Comparison of ENCODE assay signal across 31 cellular contexts in the genomic region with DNA sequence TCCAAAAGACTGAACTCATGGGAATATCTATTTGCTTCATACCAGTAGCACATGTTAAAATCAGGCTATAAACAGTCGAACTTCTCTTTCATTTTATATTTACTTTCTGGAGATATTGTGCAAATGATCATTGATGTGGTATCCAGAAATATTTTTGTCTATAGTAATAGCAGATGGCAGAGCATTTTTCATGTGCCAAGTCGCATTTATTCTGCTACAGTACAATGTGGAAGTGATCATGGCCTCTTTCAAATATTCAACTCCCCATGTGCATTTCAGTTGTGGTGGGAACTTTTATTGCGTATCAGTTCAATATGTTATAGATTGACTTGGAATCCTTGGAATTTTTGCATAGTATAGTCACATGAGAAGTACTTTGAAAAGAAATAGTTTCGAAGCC. TPM values are rescaled to one million over a fixed set of nuclear protein-coding genes. Genes with fewer than 3 reads are reported as not detected.
DNase-seq lines count a peak whose midpoint lies in the region; ATAC-seq and TF ChIP-seq lines count a peak whose summit lies in the region.
"Had no signal": no experiment of that assay in that cellular context is flagged by ENCODE, and none has a peak within 500 bp of the region (broad histone marks: within the 10 kb centered on the region; RNA-seq: fewer than 3 reads in every experiment).

No MANE protein-coding gene starts in this region.

- H2AK9ac ChIP-seq in IMR-90 (replicated peaks; ENCODE audit: low read depth, low read length, poor library complexity): no peak overlapping the region

- no peak overlapping the region for H2AFZ ChIP-seq in IMR-90 (replicated peaks; ENCODE audit: low read length, poor library complexity)
- H2AFZ ChIP-seq: GM23338 had no signal

- H2BK15ac ChIP-seq in IMR-90 (ENCODE audit: low read depth, low read length): peak overlapping the region; percentile 51; the same call in 1 of the 3 replicates

- H3K36me3 ChIP-seq in IMR-90 (ENCODE audit: control insufficient read depth, insufficient read depth, low read length): no peaks in the 10 kb centered on the region; the same call in 1 of the 2 replicates
- no peaks in the 10 kb centered on the region for H3K36me3 ChIP-seq in skeletal muscle satellite cell (ENCODE audit: insufficient read depth, low read length)
- H3K36me3 ChIP-seq: pancreas, uterus had no signal

- no peak overlapping the region for H3K56ac ChIP-seq in IMR-90 (ENCODE audit: extremely low read depth, insufficient read depth, low read length)

- no peak for TF ChIP-seq POLR2A in IMR-90 (IDR thresholded peaks at IDR 0.05; ENCODE audit: low read depth, low read length)

- no peak for ATAC-seq in IMR-90 (ENCODE audit: low read depth)
- ATAC-seq: activated T-cell treated with anti-CD3 and anti-CD28 coated beads, Interleukin-2, amount 50 U/mL, for 72 hours; GM23338; K562; left lobe of liver; pancreas; SK-N-SH treated with all-trans-retinoic acid at 6 μM for 48 hours; stimulated activated naive CD8-positive, alpha-beta T cell treated with anti-CD3 and anti-CD28 coated beads, Interleukin-15, amount 100 ng/mL, for 72 hours; T-helper 17 cell had no signal

- no peak overlapping the region; the same call in 1 of the 2 replicates for H3K27ac ChIP-seq in IMR-90 (ENCODE audit: insufficient read depth, low read length)
- H3K27ac ChIP-seq: pancreas, uterus had no signal

- TF ChIP-seq RAD21 in IMR-90 (IDR thresholded peaks at IDR 0.05; ENCODE audit: low read length): no peak

- H3K9me1 ChIP-seq in IMR-90 (ENCODE audit: insufficient read depth, low read length): peaks cover 8% of the 10 kb centered on the region

- H3K4me3 ChIP-seq in IMR-90 (ENCODE audit: insufficient read depth, low read depth, low read length) (no peak overlapping the region), skeletal muscle satellite cell (ENCODE audit: low read length) (peak overlapping the region; percentile 4)
- H3K4me3 ChIP-seq: GM23338, K562, pancreas, uterus had no signal

- no peak overlapping the region for H3K14ac ChIP-seq in IMR-90 (replicated peaks; ENCODE audit: low read depth, low read length)

- H3K9ac ChIP-seq in IMR-90 (ENCODE audit: low read depth, low read length) (no peak overlapping the region), skeletal muscle satellite cell (ENCODE audit: low read depth, low read length) (no peak overlapping the region)

- no peak for TF ChIP-seq CTCF in IMR-90 (conservative IDR thresholded peaks at IDR 0.05; ENCODE audit: low read depth, low read length)

- H3K27me3 ChIP-seq in IMR-90 (ENCODE audit: control insufficient read depth, insufficient read depth, low read length): no peaks in the 10 kb centered on the region
- no peaks in the 10 kb centered on the region for H3K27me3 ChIP-seq in skeletal muscle satellite cell (ENCODE audit: control insufficient read depth, insufficient read depth, low read length)
- H3K27me3 ChIP-seq: pancreas, uterus had no signal

- intact Hi-C loops in IMR-90 (cut with micrococcal nuclease): loop anchor here (5.0 kb wide), 1 partner anchor 56 kb away; the partner anchor contains the start of gene RHBDD1

- peak overlapping the region in 1 of 2 experiments; percentile 16; a peak in 1 of 4 replicates for H4K8ac ChIP-seq in IMR-90 (ENCODE audit: low read depth in 2 of 2, low read length in 2 of 2)

- BruUV-seq in IMR-90 (replicated peaks; lab: Mats Ljungman, UMichigan): no TSS peak

- H3K9me3 ChIP-seq in IMR-90 (ENCODE audit: control insufficient read depth, insufficient read depth, low read length) (no peaks in the 10 kb centered on the region), skeletal muscle satellite cell (replicated peaks; ENCODE audit: low read length) (no peaks in the 10 kb centered on the region)
- H3K9me3 ChIP-seq: pancreas, uterus had no signal

- DNase-seq in EL: peak; percentile 72
- DNase-seq in IMR-90: peak; percentile 33
- peak; percentile 95 for DNase-seq in fibroblast of peridontal ligament (ENCODE audit: extremely low read depth)
- DNase-seq in islet precursor cell: no peak
- no peak for DNase-seq in NCI-H128 (lab: John Stamatoyannopoulos, UW; ENCODE audit: unreplicated experiment)
- no peak for DNase-seq in NCI-H345 treated with DMSO at 0.1 percent for 48 hours (lab: John Stamatoyannopoulos, UW; ENCODE audit: unreplicated experiment)
- DNase-seq: activated CD4-positive, alpha-beta T cell treated with anti-CD3 and anti-CD28 coated beads, Interleukin-2, amount 50 U/mL, for 48 hours; activated CD4-positive, CD25-positive, alpha-beta regulatory T cell treated with anti-CD3 and anti-CD28 coated beads, Interleukin-2, amount 50 U/mL, for 72 hours; activated T-cell treated with anti-CD3 and anti-CD28 coated beads, Interleukin-2, amount 50 U/mL, for 72 hours; C1 segment of cervical spinal cord; central memory CD4-positive, alpha-beta T cell; COR-L47; dermis blood vessel endothelial cell; DMS53; GDM1; mesenchymal stem cell; NCI-H1092 treated with DMSO at 0.1 percent for 48 hours; NCI-H2029; NCI-H524 treated with DMSO at 0.1 percent for 48 hours; NK-92 treated with Interleukin-12 subunit alpha and Interleukin-12 subunit beta, amount 100 ng/mL, for 24 hours; pancreas; retina; stimulated activated CD4-positive, alpha-beta T cell treated with anti-CD3 and anti-CD28 coated beads, Interleukin-1b, Interleukin-23, amount 100 ng/mL, for 48 hours; stimulated activated naive CD8-positive, alpha-beta T cell treated with anti-CD3 and anti-CD28 coated beads, Interleukin-15, amount 100 ng/mL, for 72 hours; T-helper 17 cell had no signal

- CTCF ChIA-PET in IMR-90 (lab: Yijun Ruan, JAX): no interaction called here

- peak overlapping the region; percentile 40; the same call in 1 of the 2 replicates for H4K91ac ChIP-seq in IMR-90 (ENCODE audit: insufficient read depth, low read depth, low read length)

- H2BK5ac ChIP-seq in IMR-90 (ENCODE audit: low read depth, low read length, poor library complexity, severe bottlenecking): peak overlapping the region; percentile 81

- peaks cover 7% of the 10 kb centered on the region for H3K4me1 ChIP-seq in IMR-90 (ENCODE audit: control insufficient read depth, insufficient read depth, low read length)
- peaks cover 35% of the 10 kb centered on the region for H3K4me1 ChIP-seq in skeletal muscle satellite cell (ENCODE audit: control insufficient read depth, insufficient read depth, low read length)
- H3K4me1 ChIP-seq: pancreas, uterus had no signal

- no peak overlapping the region for H3K23ac ChIP-seq in IMR-90 (ENCODE audit: low read depth, low read length)

- WGBS in IMR-90 (ENCODE audit: extremely low coverage in 2 of 2, insufficient read length in 1 of 2), 2 experiments: no CpG with 5 or more reads among the region's 4 CpGs

- H3K4me2 ChIP-seq in IMR-90 (ENCODE audit: low read depth, low read length): no peak overlapping the region
- peak overlapping the region; percentile 29 for H3K4me2 ChIP-seq in skeletal muscle satellite cell (ENCODE audit: low read length)
- H3K4me2 ChIP-seq: GM23338 had no signal

- H4K20me1 ChIP-seq in IMR-90 (ENCODE audit: insufficient read depth, low read length): no peaks in the 10 kb centered on the region

- peak overlapping the region; percentile 85; the same call in 1 of the 2 replicates for H3K18ac ChIP-seq in IMR-90 (ENCODE audit: low read depth, low read length)

- dilution Hi-C loops in IMR-90 (cut with HindIII; ENCODE audit: low sequenced_read_pairs, unreplicated experiment): no loop called here

- peak overlapping the region; percentile 35; the same call in 1 of the 2 replicates for H3K4ac ChIP-seq in IMR-90 (ENCODE audit: low read depth, low read length)

- peak overlapping the region; percentile 58; the same call in 1 of the 2 replicates for H2BK120ac ChIP-seq in IMR-90 (ENCODE audit: low read depth, low read length)

- H2AK5ac ChIP-seq in IMR-90 (ENCODE audit: low read depth, low read length): no peak overlapping the region

- H3K79me1 ChIP-seq in IMR-90 (ENCODE audit: low read depth in 1 of 2, low read length in 2 of 2): peaks cover 23 to 24% of the 10 kb centered on the region in 2 experiments

- peak overlapping the region; percentile 93; the same call in 1 of the 2 replicates for H4K5ac ChIP-seq in IMR-90 (ENCODE audit: low read depth, low read length)

- 0 out of 2 replicates have a peak overlapping the region, but pooled peaks have one; percentile 54 for H2BK20ac ChIP-seq in IMR-90 (ENCODE audit: low read depth, low read length)

- in situ Hi-C loops in IMR-90 (cut with MboI; ENCODE audit: low sequenced_read_pairs): no loop called here

- POLR2A ChIA-PET in IMR-90 (lab: Charles Lee; ENCODE audit: unreplicated experiment): no interaction called here

TF ChIP-seq in IMR-90, 13 proteins besides CTCF, POLR2A, EP300 and RAD21 (continues in another document):
- no peak for TF ChIP-seq RFX5 (IDR thresholded peaks at IDR 0.05; ENCODE audit: low read depth, low read length)
- no peak for TF ChIP-seq CEBPB (IDR thresholded peaks at IDR 0.05; ENCODE audit: low read depth, low read length)
- TF ChIP-seq, protein P1, sequence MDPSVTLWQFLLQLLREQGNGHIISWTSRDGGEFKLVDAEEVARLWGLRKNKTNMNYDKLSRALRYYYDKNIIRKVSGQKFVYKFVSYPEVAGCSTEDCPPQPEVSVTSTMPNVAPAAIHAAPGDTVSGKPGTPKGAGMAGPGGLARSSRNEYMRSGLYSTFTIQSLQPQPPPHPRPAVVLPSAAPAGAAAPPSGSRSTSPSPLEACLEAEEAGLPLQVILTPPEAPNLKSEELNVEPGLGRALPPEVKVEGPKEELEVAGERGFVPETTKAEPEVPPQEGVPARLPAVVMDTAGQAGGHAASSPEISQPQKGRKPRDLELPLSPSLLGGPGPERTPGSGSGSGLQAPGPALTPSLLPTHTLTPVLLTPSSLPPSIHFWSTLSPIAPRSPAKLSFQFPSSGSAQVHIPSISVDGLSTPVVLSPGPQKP (IDR thresholded peaks at IDR 0.05; ENCODE audit: borderline replicate concordance, low read depth, low read length): no peak
- no peak for TF ChIP-seq NFE2L2 (IDR thresholded peaks at IDR 0.05; ENCODE audit: low read depth, low read length)
- no peak for TF ChIP-seq SMC3 (IDR thresholded peaks at IDR 0.05; ENCODE audit: low read depth, low read length)
- no peak for TF ChIP-seq RCOR1 (IDR thresholded peaks at IDR 0.05; ENCODE audit: insufficient replicate concordance, low read length)
- TF ChIP-seq MAZ (IDR thresholded peaks at IDR 0.05; ENCODE audit: borderline replicate concordance, low read depth, low read length): no peak
- TF ChIP-seq USF2 (IDR thresholded peaks at IDR 0.05; ENCODE audit: low read depth, low read length): no peak

RNA-seq across cellular contexts. Expression of gene RHBDD1, which starts 57.4 kb away (rescaled TPM):
- 11.9 and 14.0 TPM in 2 replicates for total RNA-seq in IMR-90 (2012; rRNA removed)
- 9.3 and 9.7 TPM in 2 replicates for polyA plus RNA-seq in IMR-90 (2012; rRNA removed)
- polyA plus RNA-seq in IMR-90 (2012; cell fraction: cytosol; rRNA removed): 4.0 and 4.1 TPM in 2 replicates
- 3.8 and 8.8 TPM in 2 replicates for polyA plus RNA-seq in IMR-90 (2012; cell fraction: nucleus; rRNA removed; ENCODE audit: low replicate concordance)
- total RNA-seq in skeletal muscle satellite cell (2012; rRNA removed): 18.3 and 19.2 TPM in 2 replicates

Comparison
In these comparisons a context has a peak if more than half of its experiments do, and no peak if none do; other contexts are left out.
1. DNase-seq: peak in EL (single experiment), IMR-90 (single experiment) and fibroblast of peridontal ligament (single experiment); none in islet precursor cell (single experiment), NCI-H128 (single experiment) and NCI-H345 treated with DMSO at 0.1 percent for 48 hours (single experiment).